In genomic region chr14:72605096-72605920, GRCh38 we compare ENCODE assay signal across 19 cellular contexts.
DNase-seq lines count a peak whose midpoint lies in the region; FAIRE-seq and TF ChIP-seq lines count a peak whose summit lies in the region.
"Had no signal": no experiment of that assay in that cellular context is flagged by ENCODE, and none has a peak within 500 bp of the region (broad histone marks: within the 10 kb centered on the region; RNA-seq: fewer than 3 reads in every experiment).

No MANE protein-coding gene starts in this region.

- no peak for TF ChIP-seq CTCF in bronchial epithelial cell (IDR thresholded peaks at IDR 0.05; ENCODE audit: insufficient read depth, low read length, severe bottlenecking)
- TF ChIP-seq CTCF in vagina (IDR thresholded peaks at IDR 0.05), result no peak
- TF ChIP-seq CTCF in brain microvascular endothelial cell (IDR thresholded peaks at IDR 0.05; ENCODE audit: low read depth, low read length, missing control alignments), result no peak

- peak; percentile 42 for DNase-seq in activated effector memory CD4-positive, alpha-beta T cell treated with anti-CD3 and anti-CD28 coated beads, Interleukin-2, amount 50 U/mL, for 16 hours
- DNase-seq in activated effector memory CD4-positive, alpha-beta T cell treated with Interleukin-2 at 50 U/mL for 16 hours, result no peak
- DNase-seq in bronchial epithelial cell (ENCODE audit: low read depth) (no peak), mucosa of gallbladder (ENCODE audit: low spot score) (peak; percentile 5), vagina (ENCODE audit: extremely low spot score in 2 of 2) (peak; percentile 77), DMS79 (lab: John Stamatoyannopoulos, UW) (no peak), brain microvascular endothelial cell (no peak), RKO (ENCODE audit: low spot score) (no peak)
- DNase-seq: COR-L47, DMS53, HCEC 1CT, KBM-7, NCI-H1048, NCI-H146, NCI-H748 treated with DMSO at 0.1 percent for 48 hours, PC-9 had no signal

- peak; percentile 23 for FAIRE-seq in bronchial epithelial cell (lab: Jason Lieb, UNC)
- FAIRE-seq: GM12878, GM18507 had no signal

- H3K36me3 ChIP-seq in bronchial epithelial cell (ENCODE audit: control insufficient read depth, insufficient read depth, low read length), result no peaks in the 10 kb centered on the region
- no peaks in the 10 kb centered on the region for H3K36me3 ChIP-seq in vagina
- H3K36me3 ChIP-seq in brain microvascular endothelial cell (replicated peaks), result no peaks in the 10 kb centered on the region

- TF ChIP-seq POLR2A in vagina (IDR thresholded peaks at IDR 0.05), result no peak

- in situ Hi-C loops in brain microvascular endothelial cell (cut with HindIII; ENCODE audit: low pct_ligation_motif_present, low sequenced_read_pairs), result no loop called here

- H3K9me3 ChIP-seq in vagina, result no peaks in the 10 kb centered on the region

- H3K27ac ChIP-seq in vagina (no peak overlapping the region), brain microvascular endothelial cell (no peak overlapping the region)
- H3K27ac ChIP-seq: C4-2B, PC-9 had no signal

- intact Hi-C loops in vagina (cut with DNase I), result no loop called here

- H3K27me3 ChIP-seq in bronchial epithelial cell (ENCODE audit: control insufficient read depth, insufficient read depth, low read length), result no peaks in the 10 kb centered on the region
- H3K27me3 ChIP-seq in vagina, result no peaks in the 10 kb centered on the region
- no peaks in the 10 kb centered on the region for H3K27me3 ChIP-seq in brain microvascular endothelial cell (replicated peaks)

- H3K4me3 ChIP-seq in bronchial epithelial cell (ENCODE audit: low read depth, low read length) (no peak overlapping the region), vagina (no peak overlapping the region), brain microvascular endothelial cell (ENCODE audit: low read depth, low read length) (no peak overlapping the region)
- H3K4me3 ChIP-seq: GM12878, PC-9 had no signal

- H3K4me1 ChIP-seq in vagina, result no peaks in the 10 kb centered on the region

Comparison
In these comparisons a context has a peak if more than half of its experiments do, and no peak if none do; other contexts are left out.
1. DNase-seq: peak in activated effector memory CD4-positive, alpha-beta T cell treated with anti-CD3 and anti-CD28 coated beads, Interleukin-2, amount 50 U/mL, for 16 hours (single experiment), mucosa of gallbladder (single experiment) and vagina (2 of 2); none in activated effector memory CD4-positive, alpha-beta T cell treated with Interleukin-2 at 50 U/mL for 16 hours (single experiment), bronchial epithelial cell (single experiment), DMS79 (single experiment), brain microvascular endothelial cell (single experiment) and RKO (single experiment).